ENCODE assay signal across 12 cellular contexts in the genomic region with DNA sequence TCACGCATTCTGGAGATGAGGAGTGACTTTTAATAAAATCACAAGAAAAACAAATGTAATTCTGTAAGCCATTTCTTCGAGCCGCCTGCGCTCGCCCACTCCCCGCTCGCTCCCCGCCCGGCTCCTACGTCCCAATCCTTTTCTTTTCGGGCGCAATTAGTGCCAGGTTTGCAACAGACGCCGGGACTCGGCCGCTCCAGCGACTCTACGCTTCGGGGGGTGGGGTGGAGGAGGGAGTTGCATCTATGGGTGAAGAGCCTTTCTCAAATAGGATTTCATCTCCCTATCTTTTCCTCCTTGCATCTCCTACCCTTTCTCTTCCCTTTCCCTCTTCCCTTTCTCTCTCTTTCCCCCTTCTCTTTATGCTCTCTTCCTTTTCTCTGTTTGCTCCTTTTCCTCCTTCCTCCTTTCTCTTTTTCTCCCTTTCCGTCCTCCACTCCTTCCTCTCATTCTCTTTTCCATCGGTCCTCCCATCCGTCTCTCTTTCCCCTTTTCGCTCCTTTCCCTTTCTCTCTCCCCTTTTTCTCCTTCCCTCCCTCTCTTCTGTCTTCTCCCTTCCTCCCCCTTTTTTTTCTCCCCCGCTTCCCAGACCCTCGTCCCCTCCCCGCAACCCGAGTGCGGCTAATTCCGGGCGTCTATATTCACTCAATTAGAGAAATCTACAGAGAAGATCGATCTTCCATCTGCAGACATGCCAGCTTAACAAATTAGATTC. TPM values are rescaled to one million over a fixed set of nuclear protein-coding genes. Genes with fewer than 3 reads are reported as not detected.
DNase-seq lines count a peak whose midpoint lies in the region; ATAC-seq, FAIRE-seq and TF ChIP-seq lines count a peak whose summit lies in the region.
"Had no signal": no experiment of that assay in that cellular context is flagged by ENCODE, and none has a peak within 500 bp of the region (broad histone marks: within the 10 kb centered on the region; RNA-seq: fewer than 3 reads in every experiment).

No MANE protein-coding gene starts in this region.

- TF ChIP-seq POLR2A in K562 (conservative IDR thresholded peaks at IDR 0.05), result no peak

- ATAC-seq in K562 (no peak), psoas muscle (no peak), GM18498 (IDR thresholded peaks at IDR 0.05; ENCODE audit: unreplicated experiment) (no peak), HG02884 (IDR thresholded peaks at IDR 0.05; ENCODE audit: unreplicated experiment) (no peak)

- no peak for TF ChIP-seq CTCF in KMS-11 (conservative IDR thresholded peaks at IDR 0.05; ENCODE audit: low read depth, low read length)
- no peak for TF ChIP-seq CTCF in K562 (IDR thresholded peaks at IDR 0.05 in 2 of 3, conservative IDR thresholded peaks at IDR 0.05 in 1 of 3; ENCODE audit: insufficient read depth in 2 of 3, low read depth in 1 of 3, low read length in 3 of 3)
- TF ChIP-seq CTCF in psoas muscle (IDR thresholded peaks at IDR 0.05), result no peak

- CTCF ChIA-PET in K562 (lab: Yijun Ruan, JAX; ENCODE audit: low intra/inter-chr PET ratio), result interaction anchor here (0.7 kb wide), 1 partner anchor 1781 kb away, joined by 6 read pairs; no protein-coding TSS in a partner anchor

- H4K20me1 ChIP-seq in KMS-11 (ENCODE audit: insufficient read depth), result no peaks in the 10 kb centered on the region
- H4K20me1 ChIP-seq in K562 (replicated peaks; ENCODE audit: control insufficient read depth, insufficient read depth, low read length), result 0 out of 2 replicates have a peak, but pooled peaks cover 6% of the 10 kb centered on the region

- H2AFZ ChIP-seq in KMS-11 (ENCODE audit: low read depth) (peak overlapping the region; percentile 98; the same call in 1 of the 2 replicates), K562 (ENCODE audit: low read depth, low read length) (no peak overlapping the region)

- DNase-seq in SIG-M5 treated with dmso at 0.1 percent for 504 hours (lab: John Stamatoyannopoulos, UW; ENCODE audit: unreplicated experiment) (peak; percentile 17), SIG-M5 (lab: John Stamatoyannopoulos, UW) (no peak), K562 (ENCODE audit: extremely low read depth in 1 of 4, low spot score in 3 of 4) (no peak), psoas muscle (no peak), ureter (ENCODE audit: low spot score) (no peak)

- H3K36me3 ChIP-seq in KMS-11 (ENCODE audit: insufficient read depth) (no peaks in the 10 kb centered on the region), K562 (ENCODE audit: control insufficient read depth, insufficient read depth, low read length) (no peaks in the 10 kb centered on the region), psoas muscle (ENCODE audit: insufficient read depth in 1 of 2, low read depth in 1 of 2) (no peaks in the 10 kb centered on the region)

- WGBS in K562 (ENCODE audit: insufficient coverage, low coverage, missing lambda C conversion rate), result 32% methylated on average over 26 of the region's 31 CpGs
- 7 to 10% (median 8%) methylated on average over 31 of the region's 31 CpGs for WGBS in psoas muscle, 3 donors

- intact Hi-C loops in K562 (cut with micrococcal nuclease), result loop anchor here (10.0 kb wide), 2 partner anchors 70 to 340 kb away; no protein-coding TSS in a partner anchor
- intact Hi-C loops in psoas muscle (cut with DNase I), result loop anchor here (10.0 kb wide), 3 partner anchors 130 to 360 kb away; a partner anchor contains a TSS

- TF ChIP-seq EP300 in K562 (IDR thresholded peaks at IDR 0.05; ENCODE audit: low read length), result no peak

- no peaks in the 10 kb centered on the region for H3K4me1 ChIP-seq in KMS-11 (ENCODE audit: low read depth, poor library complexity, severe bottlenecking)
- peaks cover 0 to 26% of the 10 kb centered on the region in 2 experiments; a peak in 2 of 5 replicates for H3K4me1 ChIP-seq in K562 (replicated peaks in 1 of 2; ENCODE audit: control insufficient read depth in 2 of 2, insufficient read depth in 2 of 2, low read length in 2 of 2)
- peaks cover 9% of the 10 kb centered on the region for H3K4me1 ChIP-seq in psoas muscle

- no peaks in the 10 kb centered on the region for H3K79me2 ChIP-seq in KMS-11 (ENCODE audit: insufficient read depth, low read depth)
- H3K79me2 ChIP-seq in K562 (ENCODE audit: control insufficient read depth, insufficient read depth, low read length), result no peaks in the 10 kb centered on the region

- no peak overlapping the region for H3K4me3 ChIP-seq in KMS-11 (IDR thresholded peaks at IDR 0.05; ENCODE audit: insufficient read depth, low read depth, low read length)
- no peak overlapping the region for H3K4me3 ChIP-seq in K562
- H3K4me3 ChIP-seq in psoas muscle, result peak overlapping the region; percentile 33

- H3K4me2 ChIP-seq in KMS-11 (peak overlapping the region; percentile 78), K562 (ENCODE audit: insufficient read depth, low read length) (no peak overlapping the region)

- H3K9ac ChIP-seq in KMS-11 (no peak overlapping the region), K562 (ENCODE audit: insufficient read depth in 1 of 2, low read depth in 2 of 2, low read length in 2 of 2) (no peak overlapping the region)

- BruUV-seq in K562 (replicated peaks; lab: Mats Ljungman, UMichigan), result no TSS peak

- H3K27me3 ChIP-seq in KMS-11 (ENCODE audit: insufficient read depth, low read depth), result peaks cover 11% of the 10 kb centered on the region
- peaks cover 33 to 54% of the 10 kb centered on the region in 2 experiments; a peak in 4 of 5 replicates for H3K27me3 ChIP-seq in K562 (ENCODE audit: control insufficient read depth in 2 of 2, insufficient read depth in 2 of 2, low read length in 2 of 2)
- peaks cover 0 to 77% (median 30%) of the 10 kb centered on the region in 3 donors for H3K27me3 ChIP-seq in psoas muscle (ENCODE audit: insufficient read depth in 3 of 3, low read length in 2 of 3)

- H3K9me1 ChIP-seq in K562 (ENCODE audit: control insufficient read depth, insufficient read depth, low read length), result no peaks in the 10 kb centered on the region

- POLR2A ChIA-PET in K562 (lab: Yijun Ruan, JAX), result no interaction called here

- in situ Hi-C loops in K562 (cut with MboI), result no loop called here

- H3K9me3 ChIP-seq in K562 (replicated peaks; ENCODE audit: control insufficient read depth, insufficient read depth, low read depth, low read length) (no peaks in the 10 kb centered on the region), psoas muscle (no peaks in the 10 kb centered on the region)

- no peak for TF ChIP-seq RAD21 in K562 (CRISPR knock-in tag; conservative IDR thresholded peaks at IDR 0.05 in 1 of 2, IDR thresholded peaks at IDR 0.05 in 1 of 2)

- H3K27ac ChIP-seq in KMS-11 (no peak overlapping the region), K562 (ENCODE audit: extremely low read depth, low read depth, low read length) (no peak overlapping the region), psoas muscle (no peak overlapping the region)
- H3K27ac ChIP-seq: HL-60, RWPE1 had no signal

- no peak for FAIRE-seq in K562 (lab: Jason Lieb, UNC)

TF ChIP-seq in K562, 482 proteins besides CTCF, POLR2A, EP300 and RAD21 (continues in another document):
- TF ChIP-seq, protein P1, sequence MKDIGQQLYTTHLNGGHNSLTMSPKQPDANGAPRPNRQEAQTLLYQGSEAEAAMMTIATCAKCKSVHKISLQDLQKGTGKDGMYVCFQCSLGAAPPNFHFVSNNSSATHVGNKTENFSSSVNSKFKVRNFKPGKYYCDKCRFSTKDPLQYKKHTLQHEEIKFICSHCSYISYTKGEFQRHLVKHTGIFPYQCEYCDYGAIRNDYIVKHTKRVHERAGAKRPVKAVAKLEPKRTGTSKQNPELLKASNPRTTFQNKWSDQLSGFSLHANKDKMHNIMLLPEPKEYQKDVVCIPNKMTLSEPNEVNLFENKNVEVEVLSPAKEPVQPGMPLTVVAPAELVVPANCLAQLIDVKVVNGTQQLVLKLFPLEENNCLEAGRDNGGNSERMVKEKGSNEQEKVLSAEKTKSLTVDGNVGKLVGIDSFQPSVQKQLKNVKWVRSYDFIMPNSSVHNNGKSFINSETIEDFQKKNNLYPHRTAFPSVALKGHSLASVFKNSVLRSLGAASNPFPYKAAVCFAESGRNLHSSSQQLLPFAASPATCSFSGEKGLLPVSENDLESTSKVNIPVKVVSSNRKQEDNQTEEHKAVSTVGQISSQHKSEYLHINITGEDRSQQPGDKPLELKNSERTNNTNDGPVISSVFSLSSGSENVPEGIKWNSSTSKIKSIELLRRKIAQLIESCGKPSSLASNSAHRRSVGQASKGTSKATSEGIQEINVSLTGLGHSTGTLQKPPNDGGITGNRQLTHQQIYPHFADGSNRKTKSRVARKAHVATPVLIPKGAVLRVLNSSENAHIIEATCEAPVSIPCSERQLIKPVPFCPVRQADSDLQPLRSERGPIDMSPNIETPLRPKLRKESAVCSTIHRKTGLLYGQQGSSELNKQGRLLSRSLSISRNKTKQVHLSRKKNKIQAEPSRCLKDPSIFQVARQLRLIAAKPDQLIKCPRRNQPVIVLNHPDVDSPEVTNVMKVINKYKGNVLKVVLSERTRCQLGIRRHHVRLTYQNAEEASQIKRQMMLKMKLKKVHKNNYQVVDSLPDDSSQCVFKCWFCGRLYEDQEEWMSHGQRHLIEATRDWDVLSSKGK (CRISPR knock-in tag; IDR thresholded peaks at IDR 0.05), result no peak

RNA-seq across cellular contexts. Expression of a gene that starts 6.1 kb away (rescaled TPM):
- not detected in 2 replicates for total RNA-seq in K562 (2011; cell fraction: chromatin; rRNA removed; ENCODE audit: low replicate concordance)
- total RNA-seq in K562 (2011; cell fraction: nucleolus; rRNA removed), result not detected in 2 replicates
- total RNA-seq in K562 (2011; cell fraction: nucleoplasm; rRNA removed), result not detected in 2 replicates
- total RNA-seq in K562 (2014; rRNA removed), result not detected in 2 replicates
- total RNA-seq in K562 (2014; rRNA removed; fragmentation: Illumina TruSeq; extraction: Trizol), result not detected in 2 replicates
- not detected in 2 replicates for total RNA-seq in K562 (2015; rRNA removed; fragmentation: Illumina TruSeq; extraction: Trizol)
- total RNA-seq in K562 (2021), result 0.16 TPM in 2 replicates
- polyA plus RNA-seq in K562 (2011; rRNA removed), result 0.04 TPM in 1 of 2 replicates, not detected in the other
- polyA plus RNA-seq in K562 (2011; cell fraction: cytosol; rRNA removed), result 0.04 TPM in 2 replicates
- polyA plus RNA-seq in K562 (2011; cell fraction: nucleus; rRNA removed), result not detected in 2 replicates
- polyA plus RNA-seq in K562 (2012), result 0.08 TPM in 1 of 2 replicates, not detected in the other
- 0.08 and 0.09 TPM in 2 replicates for polyA plus RNA-seq in K562 (2014; fragmentation: Illumina TruSeq; extraction: Trizol)
- under 1 TPM; 0.04 to 0.06 TPM for polyA plus RNA-seq in K562 (2014; fragmentation: Nextera tagmentation; extraction: Ambion mirVana)
- polyA plus RNA-seq in K562 (2014; rRNA removed), result 0.04 and 0.05 TPM in 2 replicates
- polyA minus RNA-seq in K562 (2011; rRNA and poly(A)+ RNA removed), result 0.06 TPM in 1 of 2 replicates, not detected in the other
- polyA minus RNA-seq in K562 (2011; cell fraction: cytosol; rRNA and poly(A)+ RNA removed), result not detected in 2 replicates
- polyA minus RNA-seq in K562 (2011; cell fraction: nucleus; rRNA and poly(A)+ RNA removed), result not detected in 2 replicates
- not detected for total RNA-seq in psoas muscle
- polyA plus RNA-seq in psoas muscle, result under 1 TPM in 1 of 3 donors, not detected in 2; 0.01 TPM
- not detected for total RNA-seq in ureter
- total RNA-seq: esophagus mucosa, mononuclear cell had no signal
